In the genomic region with DNA sequence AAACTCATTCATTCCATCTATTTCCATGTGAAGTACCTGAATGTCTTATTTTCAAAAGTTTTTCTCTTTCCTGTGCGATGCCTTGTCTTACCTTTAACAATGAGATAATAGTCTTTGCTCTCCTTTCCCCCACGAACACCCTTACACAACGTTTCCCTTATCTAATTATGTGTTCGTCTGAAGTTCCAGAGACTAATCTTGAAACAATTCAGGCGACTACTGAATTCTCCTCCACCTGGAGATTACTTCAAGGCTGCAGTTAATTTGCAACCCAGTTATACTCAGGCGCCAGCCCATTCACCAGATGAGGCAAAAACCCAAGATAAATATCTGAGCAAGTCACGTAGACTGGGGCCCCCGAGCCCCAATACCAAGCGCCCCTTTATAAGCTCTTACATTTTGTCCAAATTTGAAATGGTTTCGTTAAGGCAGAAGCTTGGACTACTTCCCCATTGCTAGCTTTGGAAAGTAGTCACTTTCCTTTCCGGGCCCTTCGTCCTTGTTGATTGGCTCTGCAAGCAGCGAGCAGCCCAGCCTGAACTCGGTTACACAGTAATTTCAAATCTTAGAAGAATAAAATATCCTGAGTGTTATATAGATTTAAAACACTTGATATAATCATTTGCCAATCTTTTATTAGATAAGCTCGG, we compare ENCODE assay signal across 8 cellular contexts. TPM values are rescaled to one million over a fixed set of nuclear protein-coding genes. Genes with fewer than 3 reads are reported as not detected.
DNase-seq lines count a peak whose midpoint lies in the region; ATAC-seq and TF ChIP-seq lines count a peak whose summit lies in the region.

No MANE protein-coding gene starts in this region.

- peak overlapping the region; percentile 57 to 97 (median 86) for H3K27ac ChIP-seq in body of pancreas

- no peaks in the 10 kb centered on the region for H3K27me3 ChIP-seq in body of pancreas

- TF ChIP-seq POLR2A in body of pancreas (IDR thresholded peaks at IDR 0.05) = peak in 1 of 3 donors; percentile 26

- H3K9me3 ChIP-seq in body of pancreas = no peaks in the 10 kb centered on the region

- no peak for TF ChIP-seq CTCF in body of pancreas (IDR thresholded peaks at IDR 0.05)

- H3K4me3 ChIP-seq in body of pancreas = peak overlapping the region; percentile 58 to 73

- DNase-seq in stimulated activated CD4-positive, alpha-beta T cell treated with anti-CD3 and anti-CD28 coated beads, Interleukin-15, amount 100 ng/mL, for 24 hours = peak; percentile 59
- DNase-seq in stimulated activated CD4-positive, alpha-beta T cell treated with anti-CD3 and anti-CD28 coated beads, Interleukin-12 subunit alpha, Interleukin-12 subunit beta, amount 100 ng/mL, for 4 hours = no peak
- DNase-seq in SIG-M5 (lab: John Stamatoyannopoulos, UW) (peak; percentile 11), body of pancreas (peak in 3 of 4 donors; percentile 13 to 53 (median 22)), kidney tubule cell (ENCODE audit: low spot score) (peak; percentile 61)
- DNase-seq in stimulated activated naive CD4-positive, alpha-beta T cell treated with Interleukin-2 at 50 U/mL for 16 hours (lab: John Stamatoyannopoulos, UW) = peak; percentile 4

- H3K36me3 ChIP-seq in body of pancreas (replicated peaks in 1 of 2; ENCODE audit: insufficient read depth in 1 of 2, low read depth in 2 of 2) = no peaks in the 10 kb centered on the region

- peaks cover 24% of the 10 kb centered on the region for H3K4me1 ChIP-seq in body of pancreas

- intact Hi-C loops in body of pancreas (cut with DNase I) = no loop called here

- 6 to 9% methylated on average over 15 of the region's 15 CpGs for WGBS in body of pancreas, 2 donors

- ATAC-seq in HG03039 (IDR thresholded peaks at IDR 0.05; ENCODE audit: unreplicated experiment) (peak; percentile 20), body of pancreas (peak; percentile 19), HG02970 (IDR thresholded peaks at IDR 0.05; ENCODE audit: low FRiP score, unreplicated experiment) (no peak)

RNA-seq across cellular contexts. Expression of a gene that starts 1.2 kb away (rescaled TPM):
- 1 to 10 TPM in 1 of 2 donors, under 1 TPM in 1; 0.66 to 1.3 TPM for total RNA-seq in body of pancreas
